9 cellular contexts compared by ENCODE assay signal in the genomic region with DNA sequence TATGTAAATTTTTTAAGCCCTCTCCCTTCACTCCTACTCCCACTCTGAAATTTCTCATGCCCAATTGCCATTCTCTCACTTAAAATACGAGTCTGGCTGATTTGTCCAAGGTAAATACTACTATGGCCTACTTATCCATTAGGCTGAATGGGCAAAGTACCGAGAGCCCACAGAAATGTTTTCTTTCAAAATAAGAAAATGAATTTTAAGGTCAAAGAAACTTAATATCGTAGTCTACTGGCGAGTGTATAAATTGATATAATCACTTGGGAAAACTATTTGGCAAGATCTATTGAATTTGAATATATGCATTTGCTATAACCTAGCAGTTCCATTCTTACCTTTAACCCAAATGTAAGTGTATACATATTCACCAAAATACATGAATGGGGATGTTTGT. TPM values are rescaled to one million over a fixed set of nuclear protein-coding genes. Genes with fewer than 3 reads are reported as not detected.
DNase-seq lines count a peak whose midpoint lies in the region; ATAC-seq and TF ChIP-seq lines count a peak whose summit lies in the region.
"Had no signal": no experiment of that assay in that cellular context is flagged by ENCODE, and none has a peak within 500 bp of the region (broad histone marks: within the 10 kb centered on the region; RNA-seq: fewer than 3 reads in every experiment).

No MANE protein-coding gene starts in this region.

- no peaks in the 10 kb centered on the region for H3K79me2 ChIP-seq in PC-3 (ENCODE audit: low read length)

- peaks cover 3% of the 10 kb centered on the region for H3K4me1 ChIP-seq in rectal smooth muscle tissue (ENCODE audit: control insufficient read depth, insufficient read depth, low read length)
- no peaks in the 10 kb centered on the region for H3K4me1 ChIP-seq in PC-3 (ENCODE audit: insufficient read depth, low read length)

- H3K27me3 Mint-ChIP-seq in T-helper 17 cell = no peaks in the 10 kb centered on the region

- H3K36me3 ChIP-seq in rectal smooth muscle tissue (ENCODE audit: control insufficient read depth, insufficient read depth, low read length) (peaks cover 2% of the 10 kb centered on the region), PC-3 (ENCODE audit: low read depth, low read length) (no peaks in the 10 kb centered on the region)

- no peak overlapping the region for H3K4me2 ChIP-seq in PC-3 (ENCODE audit: low read length)

- BruUV-seq in PC-3 (replicated peaks; lab: Mats Ljungman, UMichigan) = no TSS peak

- H3K4me1 Mint-ChIP-seq in T-helper 17 cell = peaks cover 3% of the 10 kb centered on the region

- POLR2A ChIA-PET in PC-3 (lab: Charles Lee; ENCODE audit: unreplicated experiment) = no interaction called here

- H3K27me3 ChIP-seq in rectal smooth muscle tissue (ENCODE audit: control insufficient read depth, insufficient read depth, low read length) (no peaks in the 10 kb centered on the region), PC-3 (ENCODE audit: low read length) (no peaks in the 10 kb centered on the region)

- H3K9ac ChIP-seq in rectal smooth muscle tissue (ENCODE audit: low read length) (no peak overlapping the region), PC-3 (ENCODE audit: low read length) (no peak overlapping the region)

- H3K27ac ChIP-seq in rectal smooth muscle tissue (ENCODE audit: low read depth, low read length) (no peak overlapping the region), PC-3 (ENCODE audit: low read length) (no peak overlapping the region)

- peaks cover 12% of the 10 kb centered on the region for H3K9me3 ChIP-seq in T-helper 17 cell (ENCODE audit: control insufficient read depth, low read length, poor library complexity, severe bottlenecking)
- no peaks in the 10 kb centered on the region for H3K9me3 ChIP-seq in PC-3 (ENCODE audit: low read length)

- no peaks in the 10 kb centered on the region for H4K20me1 ChIP-seq in PC-3 (ENCODE audit: low read length)

- ATAC-seq in T-helper 17 cell (no peak), PC-3 (no peak), HG02798 (IDR thresholded peaks at IDR 0.05; ENCODE audit: poor library complexity, unreplicated experiment) (no peak), GM21367 (IDR thresholded peaks at IDR 0.05; ENCODE audit: unreplicated experiment) (no peak)

- H2AFZ ChIP-seq in PC-3 (ENCODE audit: low read length) = no peak overlapping the region

- DNase-seq in T-helper 17 cell (no peak), fibroblast of mammary gland (ENCODE audit: low read depth) (no peak), C1 segment of cervical spinal cord (lab: John Stamatoyannopoulos, UW) (no peak), PC-3 (no peak)

- TF ChIP-seq CTCF in GM12875 (IDR thresholded peaks at IDR 0.05; ENCODE audit: borderline replicate concordance, insufficient read depth, low read depth, low read length) (no peak), fibroblast of mammary gland (conservative IDR thresholded peaks at IDR 0.05; ENCODE audit: control insufficient read depth, insufficient read depth, low read depth, low read length) (no peak), PC-3 (conservative IDR thresholded peaks at IDR 0.05; ENCODE audit: low read depth, low read length) (no peak)

- no peaks in the 10 kb centered on the region for H3F3A ChIP-seq in PC-3 (ENCODE audit: low read length, unreplicated experiment)

- CTCF ChIA-PET in PC-3 (lab: Charles Lee) = no interaction called here

- H3K27ac Mint-ChIP-seq in T-helper 17 cell = no peak overlapping the region

- peak overlapping the region; percentile 87 for H3K4me3 Mint-ChIP-seq in T-helper 17 cell

- intact Hi-C loops in PC-3 (cut with micrococcal nuclease) = no loop called here

- H3K4me3 ChIP-seq in GM12875 (ENCODE audit: low read depth, low read length) (peak overlapping the region; percentile 51), fibroblast of mammary gland (ENCODE audit: control insufficient read depth, low read depth, low read length) (peak overlapping the region; percentile 80), rectal smooth muscle tissue (ENCODE audit: low read length) (peak overlapping the region; percentile 92), PC-3 (ENCODE audit: low read length) (no peak overlapping the region)

- no peaks in the 10 kb centered on the region for H3K9me2 ChIP-seq in PC-3 (replicated peaks; ENCODE audit: low read length)

- peaks cover 2% of the 10 kb centered on the region for H3K36me3 Mint-ChIP-seq in T-helper 17 cell (ENCODE audit: low read depth)

RNA-seq across cellular contexts. Expression of a gene that starts 18.6 kb away (rescaled TPM):
- total RNA-seq in T-helper 17 cell = 1 to 10 TPM in 1 of 2 donors, under 1 TPM in 1; 0.35 to 1.4 TPM
- 0.46 TPM in 1 of 2 replicates, not detected in the other for total RNA-seq in PC-3 (2014; rRNA removed)
- total RNA-seq: SK-MEL-5 had no signal

RNA-seq across cellular contexts. Expression of a gene that starts 32.7 kb away (rescaled TPM):
- total RNA-seq in T-helper 17 cell (10 to 100 TPM in 1 of 2 donors, 1 to 10 TPM in 1; 7.1 to 11.0 TPM), PC-3 (2014; rRNA removed) (5.8 and 7.8 TPM in 2 replicates)

RNA-seq across cellular contexts. Expression of a gene that starts 48.6 kb away (rescaled TPM):
- total RNA-seq in T-helper 17 cell (under 1 TPM; 0.16 to 0.40 TPM), PC-3 (2014; rRNA removed) (0.55 and 2.1 TPM in 2 replicates)
